Comparison of ENCODE assay signal across 9 cellular contexts in genomic region chr10:71747039-71747807, GRCh38. TPM values are rescaled to one million over a fixed set of nuclear protein-coding genes. Genes with fewer than 3 reads are reported as not detected.
DNase-seq lines count a peak whose midpoint lies in the region; ATAC-seq, FAIRE-seq and TF ChIP-seq lines count a peak whose summit lies in the region.
"Had no signal": no experiment of that assay in that cellular context is flagged by ENCODE, and none has a peak within 500 bp of the region (broad histone marks: within the 10 kb centered on the region; RNA-seq: fewer than 3 reads in every experiment).

No MANE protein-coding gene starts in this region.

- no TSS peak for BruUV-seq in K562 (replicated peaks; lab: Mats Ljungman, UMichigan)

- in situ Hi-C loops in K562 (cut with MboI), result no loop called here

- no peaks in the 10 kb centered on the region for H3K27me3 Mint-ChIP-seq in activated CD4-positive, alpha-beta T cell treated with anti-CD3 and anti-CD28 coated beads, Interleukin-2, amount 10 ng/mL, durations not matched to agents 7 days and 5 days

- FAIRE-seq in K562 (lab: Jason Lieb, UNC), result peak; percentile 57
- no peak for FAIRE-seq in frontal cortex (lab: Jason Lieb, UNC)

- no peaks in the 10 kb centered on the region for H3K9me3 ChIP-seq in K562 (replicated peaks; ENCODE audit: control insufficient read depth, insufficient read depth, low read depth, low read length)
- peaks cover 0 to 4% of the 10 kb centered on the region in 2 donors for H3K9me3 ChIP-seq in lung (ENCODE audit: control insufficient read depth in 2 of 2, insufficient read depth in 1 of 2, low read length in 1 of 2)
- H3K9me3 ChIP-seq in tibial nerve, result peaks cover 0 to 7% (median 0%) of the 10 kb centered on the region in 4 donors

- 46% methylated on average over 6 of the region's 6 CpGs for WGBS in K562 (ENCODE audit: insufficient coverage, low coverage, missing lambda C conversion rate)
- 52 to 53% methylated on average over 6 of the region's 6 CpGs for WGBS in lung, 2 donors
- WGBS in tibial nerve, 2 donors, result 50 to 56% methylated on average over 6 of the region's 6 CpGs

- H3K9me1 ChIP-seq in K562 (ENCODE audit: control insufficient read depth, insufficient read depth, low read length), result peaks cover 3% of the 10 kb centered on the region

- peak overlapping the region; percentile 97 for H3K27ac Mint-ChIP-seq in activated CD4-positive, alpha-beta T cell treated with anti-CD3 and anti-CD28 coated beads, Interleukin-2, amount 10 ng/mL, durations not matched to agents 7 days and 5 days

- H3K4me3 Mint-ChIP-seq in activated CD4-positive, alpha-beta T cell treated with anti-CD3 and anti-CD28 coated beads, Interleukin-2, amount 10 ng/mL, durations not matched to agents 7 days and 5 days, result peak overlapping the region; percentile 19

- intact Hi-C loops in K562 (cut with micrococcal nuclease), result loop anchor here (2.0 to 5.0 kb wide), 3 partner anchors 18 to 110 kb away; no protein-coding TSS in a partner anchor

- peaks cover 97% of the 10 kb centered on the region for H3K4me1 Mint-ChIP-seq in activated CD4-positive, alpha-beta T cell treated with anti-CD3 and anti-CD28 coated beads, Interleukin-2, amount 10 ng/mL, durations not matched to agents 7 days and 5 days

- TF ChIP-seq EP300 in K562 (IDR thresholded peaks at IDR 0.05; ENCODE audit: low read length), result no peak
- no peak for TF ChIP-seq EP300 in tibial nerve (IDR thresholded peaks at IDR 0.05)

- H3K36me3 Mint-ChIP-seq in activated CD4-positive, alpha-beta T cell treated with anti-CD3 and anti-CD28 coated beads, Interleukin-2, amount 10 ng/mL, durations not matched to agents 7 days and 5 days (ENCODE audit: low read depth), result peaks cover 68% of the 10 kb centered on the region

- no peaks in the 10 kb centered on the region for H3K9me3 Mint-ChIP-seq in activated CD4-positive, alpha-beta T cell treated with anti-CD3 and anti-CD28 coated beads, Interleukin-2, amount 10 ng/mL, durations not matched to agents 7 days and 5 days

- no peak overlapping the region for H3K4me3 ChIP-seq in K562
- H3K4me3 ChIP-seq in lung, result no peak overlapping the region
- H3K4me3 ChIP-seq in tibial nerve, result no peak overlapping the region

- POLR2A ChIA-PET in activated CD4-positive, alpha-beta T cell treated with anti-CD3 and anti-CD28 coated beads, Interleukin-2, amount 10 ng/mL, durations not matched to agents 7 days and 5 days (lab: Charles Lee), result interaction anchor here (0.6 kb wide), 1 partner anchor 1530 kb away, joined by 5 read pairs; no protein-coding TSS in a partner anchor
- POLR2A ChIA-PET in K562 (lab: Yijun Ruan, JAX), result interaction anchor here (0.7 to 1.8 kb wide), 11 partner anchors 10 to 230 kb away, joined by 3 to 6 read pairs (median 4); no protein-coding TSS in a partner anchor

- no peak for TF ChIP-seq RAD21 in K562 (CRISPR knock-in tag; conservative IDR thresholded peaks at IDR 0.05 in 1 of 2, IDR thresholded peaks at IDR 0.05 in 1 of 2)

- no peaks in the 10 kb centered on the region for H3K79me2 ChIP-seq in K562 (ENCODE audit: control insufficient read depth, insufficient read depth, low read length)

- peak overlapping the region; percentile 47; the same call in 1 of the 2 replicates for H3K4me2 ChIP-seq in K562 (ENCODE audit: insufficient read depth, low read length)

- H3K9ac ChIP-seq in K562 (ENCODE audit: insufficient read depth in 1 of 2, low read depth in 2 of 2, low read length in 2 of 2), result peak overlapping the region; percentile 17 to 86; a peak in 2 of 4 replicates

- no peak for DNase-seq in activated CD4-positive, alpha-beta T cell treated with anti-CD3 and anti-CD28 coated beads, Interleukin-2, amount 10 ng/mL, durations not matched to agents 7 days and 5 days
- no peak for DNase-seq in activated CD4-positive, alpha-beta T cell treated with anti-CD3 and anti-CD28 coated beads for 48 hours
- DNase-seq in K562 (ENCODE audit: extremely low read depth in 1 of 4, low spot score in 3 of 4) (peak in 1 of 4 experiments; percentile 41), lung (ENCODE audit: low spot score) (no peak), tibial nerve (ENCODE audit: low spot score in 2 of 2) (no peak), frontal cortex (ENCODE audit: low spot score in 2 of 2) (no peak), AG20443 (ENCODE audit: low spot score) (no peak)

- H3K27me3 ChIP-seq in K562 (ENCODE audit: control insufficient read depth in 2 of 2, insufficient read depth in 2 of 2, low read length in 2 of 2) (no peaks in the 10 kb centered on the region), lung (ENCODE audit: control insufficient read depth, insufficient read depth) (no peaks in the 10 kb centered on the region), tibial nerve (no peaks in the 10 kb centered on the region)

- TF ChIP-seq POLR2A in K562 (conservative IDR thresholded peaks at IDR 0.05), result no peak
- no peak for TF ChIP-seq POLR2A in tibial nerve (IDR thresholded peaks at IDR 0.05)

- no peaks in the 10 kb centered on the region for H4K20me1 ChIP-seq in K562 (replicated peaks; ENCODE audit: control insufficient read depth, insufficient read depth, low read length)

- no peak for TF ChIP-seq CTCF in K562 (IDR thresholded peaks at IDR 0.05 in 2 of 3, conservative IDR thresholded peaks at IDR 0.05 in 1 of 3; ENCODE audit: insufficient read depth in 2 of 3, low read depth in 1 of 3, low read length in 3 of 3)
- TF ChIP-seq CTCF in lung (IDR thresholded peaks at IDR 0.05; ENCODE audit: control extremely low read depth, extremely low read depth), result no peak
- no peak for TF ChIP-seq CTCF in tibial nerve (IDR thresholded peaks at IDR 0.05)

- H2AFZ ChIP-seq in K562 (ENCODE audit: low read depth, low read length), result peak overlapping the region; percentile 79

- no peaks in the 10 kb centered on the region for H3K36me3 ChIP-seq in K562 (ENCODE audit: control insufficient read depth, insufficient read depth, low read length)
- H3K36me3 ChIP-seq in lung (ENCODE audit: control insufficient read depth in 2 of 2, insufficient read depth in 2 of 2, low read length in 2 of 2), result peaks cover 0 to 21% of the 10 kb centered on the region in 2 donors
- H3K36me3 ChIP-seq in tibial nerve, result peaks cover 0 to 36% (median 10%) of the 10 kb centered on the region in 3 donors

- peak; percentile 34 for ATAC-seq in K562
- ATAC-seq in lung (ENCODE audit: insufficient read depth, low FRiP score), result no peak
- no peak for ATAC-seq in HG03469 (IDR thresholded peaks at IDR 0.05; ENCODE audit: unreplicated experiment)

- CTCF ChIA-PET in activated CD4-positive, alpha-beta T cell treated with anti-CD3 and anti-CD28 coated beads, Interleukin-2, amount 10 ng/mL, durations not matched to agents 7 days and 5 days (lab: Charles Lee), result interaction anchor here (1.0 to 6.3 kb wide), 10 partner anchors 9 to 49 kb away, joined by 3 to 39 read pairs (median 6); partner anchors contain the start of gene VSIR
- CTCF ChIA-PET in K562 (lab: Yijun Ruan, JAX; ENCODE audit: low intra/inter-chr PET ratio), result no interaction called here

- H3K4me1 ChIP-seq in K562 (replicated peaks in 1 of 2; ENCODE audit: control insufficient read depth in 2 of 2, insufficient read depth in 2 of 2, low read length in 2 of 2) (peaks cover 67 to 76% of the 10 kb centered on the region in 2 experiments), lung (ENCODE audit: control insufficient read depth in 2 of 2, insufficient read depth in 2 of 2, low read length in 2 of 2) (peaks cover 17 to 47% of the 10 kb centered on the region in 2 donors), tibial nerve (peaks cover 0 to 71% (median 50%) of the 10 kb centered on the region in 4 donors)

- peak overlapping the region; percentile 64 for H3K27ac ChIP-seq in K562 (ENCODE audit: extremely low read depth, low read depth, low read length)
- H3K27ac ChIP-seq in lung (ENCODE audit: low read depth in 1 of 2, low read length in 1 of 2), result peak overlapping the region; percentile 5 to 90
- H3K27ac ChIP-seq in tibial nerve, result peak overlapping the region; percentile 28 to 88 (median 83)

RNA-seq across cellular contexts. Expression of gene VSIR, which starts 26.1 kb away (rescaled TPM):
- 100 to 1,000 TPM; 120 to 148 TPM for total RNA-seq in activated CD4-positive, alpha-beta T cell treated with anti-CD3 and anti-CD28 coated beads, Interleukin-2, amount 10 ng/mL, durations not matched to agents 7 days and 5 days
- total RNA-seq in K562 (2011; cell fraction: chromatin; rRNA removed; ENCODE audit: low replicate concordance), result 4.2 and 14.4 TPM in 2 replicates
- total RNA-seq in K562 (2011; cell fraction: nucleolus; rRNA removed), result 9.6 and 14.8 TPM in 2 replicates
- 9.2 and 10.6 TPM in 2 replicates for total RNA-seq in K562 (2011; cell fraction: nucleoplasm; rRNA removed)
- total RNA-seq in K562 (2014; rRNA removed) (12.7 and 13.1 TPM in 2 replicates), K562 (2014; rRNA removed; fragmentation: Illumina TruSeq; extraction: Trizol) (2.4 and 3.0 TPM in 2 replicates), K562 (2015; rRNA removed; fragmentation: Illumina TruSeq; extraction: Trizol) (20.1 and 20.5 TPM in 2 replicates), K562 (2021) (15.2 and 15.7 TPM in 2 replicates), lung (100 to 1,000 TPM in 1 of 2 donors, 10 to 100 TPM in 1; 55.2 to 114 TPM), tibial nerve (100 to 1,000 TPM; 133 to 227 (median 151) TPM), frontal cortex (2.0 TPM)
- polyA plus RNA-seq in K562 (2011; rRNA removed) (6.3 and 7.9 TPM in 2 replicates), K562 (2014; fragmentation: Illumina TruSeq; extraction: Trizol) (12.1 and 15.1 TPM in 2 replicates), K562 (2014; fragmentation: Nextera tagmentation; extraction: Ambion mirVana) (under 1 TPM; 0.14 to 0.41 TPM), K562 (2014; rRNA removed) (9.3 and 12.6 TPM in 2 replicates), lung (100 to 1,000 TPM in 1 of 2 donors, 10 to 100 TPM in 1; 32.3 to 244 TPM)
- polyA plus RNA-seq in K562 (2011; cell fraction: cytosol; rRNA removed), result 4.8 and 19.8 TPM in 2 replicates
- polyA plus RNA-seq in K562 (2011; cell fraction: nucleus; rRNA removed), result 7.5 and 24.7 TPM in 2 replicates
- polyA plus RNA-seq in K562 (2012), result 17.5 and 209 TPM in 2 replicates
- polyA minus RNA-seq in K562 (2011; rRNA and poly(A)+ RNA removed), result 2.1 and 6.2 TPM in 2 replicates
- 4.9 and 8.1 TPM in 2 replicates for polyA minus RNA-seq in K562 (2011; cell fraction: cytosol; rRNA and poly(A)+ RNA removed)
- polyA minus RNA-seq in K562 (2011; cell fraction: nucleus; rRNA and poly(A)+ RNA removed), result 6.1 and 8.9 TPM in 2 replicates

RNA-seq across cellular contexts. Expression of gene C10orf105, which starts 27.6 kb away (rescaled TPM):
- under 1 TPM; 0.52 to 0.71 TPM for total RNA-seq in activated CD4-positive, alpha-beta T cell treated with anti-CD3 and anti-CD28 coated beads, Interleukin-2, amount 10 ng/mL, durations not matched to agents 7 days and 5 days
- 0.09 TPM in 1 of 2 replicates, not detected in the other for total RNA-seq in K562 (2011; cell fraction: chromatin; rRNA removed; ENCODE audit: low replicate concordance)
- 0.17 TPM in 1 of 2 replicates, not detected in the other for total RNA-seq in K562 (2011; cell fraction: nucleolus; rRNA removed)
- not detected in 2 replicates for total RNA-seq in K562 (2011; cell fraction: nucleoplasm; rRNA removed)
- total RNA-seq in K562 (2014; rRNA removed), result not detected in 2 replicates
- total RNA-seq in K562 (2014; rRNA removed; fragmentation: Illumina TruSeq; extraction: Trizol), result 0.03 and 0.04 TPM in 2 replicates
- 0.15 and 0.25 TPM in 2 replicates for total RNA-seq in K562 (2015; rRNA removed; fragmentation: Illumina TruSeq; extraction: Trizol)
- 0.09 TPM in 2 replicates for total RNA-seq in K562 (2021)
- 0.04 TPM in 2 replicates for polyA plus RNA-seq in K562 (2011; rRNA removed)
- 0.01 and 0.12 TPM in 2 replicates for polyA plus RNA-seq in K562 (2011; cell fraction: cytosol; rRNA removed)
- polyA plus RNA-seq in K562 (2011; cell fraction: nucleus; rRNA removed), result 0.10 TPM in 1 of 2 replicates, not detected in the other
- polyA plus RNA-seq in K562 (2012), result 0.40 and 0.58 TPM in 2 replicates
- polyA plus RNA-seq in K562 (2014; fragmentation: Illumina TruSeq; extraction: Trizol), result 0.03 and 0.07 TPM in 2 replicates
- not detected for polyA plus RNA-seq in K562 (2014; fragmentation: Nextera tagmentation; extraction: Ambion mirVana)
- polyA plus RNA-seq in K562 (2014; rRNA removed), result 0.04 and 0.11 TPM in 2 replicates
- polyA minus RNA-seq in K562 (2011; rRNA and poly(A)+ RNA removed), result 0.18 TPM in 1 of 2 replicates, not detected in the other
- polyA minus RNA-seq in K562 (2011; cell fraction: cytosol; rRNA and poly(A)+ RNA removed), result 0.19 TPM in 1 of 2 replicates, not detected in the other
- polyA minus RNA-seq in K562 (2011; cell fraction: nucleus; rRNA and poly(A)+ RNA removed), result under 0.01 and 0.11 TPM in 2 replicates
- under 1 TPM; 0.14 to 0.58 TPM for total RNA-seq in lung
- polyA plus RNA-seq in lung, result under 1 TPM; 0.20 to 0.34 TPM
- total RNA-seq in tibial nerve, result under 1 TPM; 0.20 to 0.42 (median 0.26) TPM
- total RNA-seq in frontal cortex, result not detected
- polyA plus RNA-seq: AG04450 had no signal
